In genomic region chr4:8189551-8190466, GRCh38 we compare ENCODE assay signal across 18 cellular contexts. TPM values are rescaled to one million over a fixed set of nuclear protein-coding genes. Genes with fewer than 3 reads are reported as not detected.
DNase-seq lines count a peak whose midpoint lies in the region; ATAC-seq and TF ChIP-seq lines count a peak whose summit lies in the region.
"Had no signal": no experiment of that assay in that cellular context is flagged by ENCODE, and none has a peak within 500 bp of the region (broad histone marks: within the 10 kb centered on the region; RNA-seq: fewer than 3 reads in every experiment).

No MANE protein-coding gene starts in this region.

- no peak for TF ChIP-seq EP300 in upper lobe of left lung (IDR thresholded peaks at IDR 0.05)

- no peaks in the 10 kb centered on the region for H3K9me3 ChIP-seq in mesenchymal stem cell (ENCODE audit: control insufficient read depth, low read length)
- no peaks in the 10 kb centered on the region for H3K9me3 ChIP-seq in upper lobe of left lung

- H3K27me3 ChIP-seq in mesenchymal stem cell (ENCODE audit: control insufficient read depth in 1 of 2, insufficient read depth in 1 of 2, low read length in 2 of 2), result peaks cover 0 to 20% of the 10 kb centered on the region in 2 experiments
- H3K27me3 ChIP-seq in upper lobe of left lung, result no peaks in the 10 kb centered on the region

- H3K4me1 ChIP-seq in mesenchymal stem cell (ENCODE audit: control insufficient read depth, insufficient read depth, low read depth, low read length) (peaks cover 45% of the 10 kb centered on the region), upper lobe of left lung (peaks cover 44 to 52% (median 48%) of the 10 kb centered on the region in 4 donors)

- H3K4me2 ChIP-seq in mesenchymal stem cell (ENCODE audit: low read length, poor library complexity, severe bottlenecking), result no peak overlapping the region

- TF ChIP-seq POLR2A in upper lobe of left lung (IDR thresholded peaks at IDR 0.05), result no peak

- H3K14ac ChIP-seq in mesenchymal stem cell (ENCODE audit: low read length in 2 of 2), result peak overlapping the region in 1 of 2 experiments; percentile 53

- H2BK5ac ChIP-seq in mesenchymal stem cell (ENCODE audit: low read depth, low read length, poor library complexity, severe bottlenecking), result no peak overlapping the region

- H2BK120ac ChIP-seq in mesenchymal stem cell (ENCODE audit: low read depth, low read length), result peak overlapping the region; percentile 71

- peak overlapping the region; percentile 81 to 89 for H3K4ac ChIP-seq in mesenchymal stem cell (ENCODE audit: low read depth in 1 of 2, low read length in 2 of 2)

- H2AK5ac ChIP-seq in mesenchymal stem cell (ENCODE audit: low read length, severe bottlenecking), result peak overlapping the region; percentile 20

- DNase-seq in NCI-H2196 treated with DMSO at 0.1 percent for 48 hours (lab: John Stamatoyannopoulos, UW; ENCODE audit: unreplicated experiment) (peak; percentile 30), NCI-H2196 (lab: John Stamatoyannopoulos, UW; ENCODE audit: unreplicated experiment) (no peak), epithelial cell of prostate (ENCODE audit: low read depth, low spot score) (no peak), mesenchymal stem cell (no peak), upper lobe of left lung (peak in 1 of 2 donors; percentile 68), GM10266 (ENCODE audit: extremely low spot score) (no peak), cerebellar nuclear complex (lab: John Stamatoyannopoulos, UW) (no peak), NCI-H1417 (lab: John Stamatoyannopoulos, UW) (no peak)
- DNase-seq: activated CD4-positive, alpha-beta T cell treated with anti-CD3 and anti-CD28 coated beads, Interleukin-2, amount 10 ng/mL, durations not matched to agents 24 days and 14 days; activated T-cell treated with anti-CD3 and anti-CD28 coated beads, Interleukin-2, amount 50 U/mL, for 72 hours; CD8-positive, alpha-beta memory T cell; dermis blood vessel endothelial cell; foreskin melanocyte; GF-D8; immature natural killer cell; KBM-7; stimulated activated CD4-positive, alpha-beta T cell treated with anti-CD3 and anti-CD28 coated beads, Interleukin-2, amount 100 ng/mL, for 48 hours had no signal

- no peak overlapping the region for H2AFZ ChIP-seq in mesenchymal stem cell (ENCODE audit: low read depth, low read length)

- peak overlapping the region; percentile 97 for H2BK15ac ChIP-seq in mesenchymal stem cell (ENCODE audit: low read depth, poor library complexity, severe bottlenecking)

- TF ChIP-seq CTCF in upper lobe of left lung (IDR thresholded peaks at IDR 0.05) (no peak), GM10266 (IDR thresholded peaks at IDR 0.05; ENCODE audit: control insufficient read depth, insufficient read depth, low read depth, missing control alignments) (no peak)

- H4K91ac ChIP-seq in mesenchymal stem cell (ENCODE audit: low read length), result peak overlapping the region; percentile 98

- H2BK12ac ChIP-seq in mesenchymal stem cell (ENCODE audit: low read length in 2 of 2), result peak overlapping the region; percentile 94 to 97

- WGBS in mesenchymal stem cell, result 93% methylated on average over 26 of the region's 26 CpGs
- 89 to 90% methylated on average over 21 to 26 of the region's 26 CpGs for WGBS in upper lobe of left lung, 2 donors

- no peak overlapping the region for H3K9ac ChIP-seq in mesenchymal stem cell (ENCODE audit: low read length)

- H3K36me3 ChIP-seq in mesenchymal stem cell (ENCODE audit: control insufficient read depth in 1 of 2, insufficient read depth in 2 of 2, low read depth in 1 of 2, low read length in 2 of 2) (no peaks in the 10 kb centered on the region), upper lobe of left lung (no peaks in the 10 kb centered on the region)

- peak overlapping the region; percentile 66 for H4K8ac ChIP-seq in mesenchymal stem cell (ENCODE audit: low read length)

- H3K4me3 ChIP-seq in mesenchymal stem cell (ENCODE audit: insufficient read depth in 1 of 2, low read depth in 1 of 2, low read length in 2 of 2) (no peak overlapping the region), upper lobe of left lung (no peak overlapping the region)

- H3K79me1 ChIP-seq in mesenchymal stem cell (replicated peaks; ENCODE audit: low read length, poor library complexity, severe bottlenecking), result no peaks in the 10 kb centered on the region

- H3K27ac ChIP-seq in epithelial cell of prostate, result peak overlapping the region; percentile 82
- no peak overlapping the region for H3K27ac ChIP-seq in mesenchymal stem cell (ENCODE audit: low read length, poor library complexity, severe bottlenecking)
- H3K27ac ChIP-seq in upper lobe of left lung, result peak overlapping the region; percentile 64 to 92 (median 87)

- peak overlapping the region; percentile 4 to 17 for H3K18ac ChIP-seq in mesenchymal stem cell (ENCODE audit: low read depth in 1 of 2, low read length in 2 of 2)

- no peak for ATAC-seq in upper lobe of left lung (ENCODE audit: low FRiP score in 2 of 2)
- ATAC-seq: activated T-cell treated with anti-CD3 and anti-CD28 coated beads, Interleukin-2, amount 50 U/mL, for 72 hours had no signal

- H3K23ac ChIP-seq in mesenchymal stem cell (ENCODE audit: low read length in 2 of 2), result no peak overlapping the region

RNA-seq across cellular contexts. Expression of gene SH3TC1, which starts 9.3 kb away (rescaled TPM):
- polyA plus RNA-seq in mesenchymal stem cell (2013, experiment 1 of 2), result 8.0 TPM
- 7.6 TPM for polyA plus RNA-seq in mesenchymal stem cell (2013, experiment 2 of 2)
- 100 to 1,000 TPM in 2 of 6 donors, 10 to 100 TPM in 4; 34.1 to 193 (median 81.4) TPM for total RNA-seq in upper lobe of left lung
- total RNA-seq: H1 had no signal

RNA-seq across cellular contexts. Expression of gene ABLIM2, which starts 31.2 kb away (rescaled TPM):
- 0.06 TPM for polyA plus RNA-seq in mesenchymal stem cell (2013, experiment 1 of 2)
- polyA plus RNA-seq in mesenchymal stem cell (2013, experiment 2 of 2), result 0.04 TPM
- total RNA-seq in upper lobe of left lung, result 10 to 100 TPM in 2 of 6 donors, 1 to 10 TPM in 4; 3.6 to 36.9 (median 8.1) TPM
